ENCODE assay signal across 17 cellular contexts in the genomic region with DNA sequence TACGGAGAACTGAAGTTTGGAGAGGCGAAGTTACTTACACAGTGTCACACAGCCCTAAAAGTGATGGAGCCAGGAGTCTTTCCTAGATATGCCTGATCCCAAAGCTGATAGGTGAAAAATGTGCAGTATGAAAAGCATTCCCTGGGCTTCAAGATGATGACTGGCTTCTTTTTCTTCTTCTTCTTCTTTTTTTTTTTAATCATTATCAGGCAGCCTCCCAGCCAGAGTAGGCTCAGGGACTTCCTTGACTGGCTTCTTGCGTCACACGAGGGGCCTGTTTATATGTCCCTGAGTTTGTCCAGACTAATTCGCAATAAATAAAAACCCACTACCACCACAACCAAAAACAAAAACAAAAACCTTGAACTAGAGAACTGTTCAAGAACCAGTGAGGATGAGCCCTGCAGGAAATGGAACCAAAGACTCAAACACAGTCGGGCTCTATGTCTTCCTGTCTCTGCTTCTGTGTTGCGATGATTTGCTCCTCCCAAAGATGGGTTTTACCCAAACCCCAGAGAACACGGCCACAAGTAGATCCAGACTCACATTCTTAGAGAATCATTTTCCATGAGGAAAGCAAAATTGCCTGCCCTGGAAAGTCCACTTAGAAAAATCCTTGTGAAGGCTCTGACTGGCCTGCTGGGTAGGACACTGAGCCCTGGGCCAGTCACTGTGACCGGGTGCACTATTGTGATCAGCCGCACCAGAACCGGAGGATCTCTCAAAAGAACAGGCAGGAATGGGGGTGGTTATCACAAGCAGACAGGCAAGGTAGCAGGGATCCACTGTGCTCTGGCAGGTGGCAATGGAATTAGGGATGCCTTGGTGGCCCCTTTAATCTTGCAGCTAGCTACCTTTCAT. TPM values are rescaled to one million over a fixed set of nuclear protein-coding genes. Genes with fewer than 3 reads are reported as not detected.
DNase-seq lines count a peak whose midpoint lies in the region; ATAC-seq and TF ChIP-seq lines count a peak whose summit lies in the region.
"Had no signal": no experiment of that assay in that cellular context is flagged by ENCODE, and none has a peak within 500 bp of the region (broad histone marks: within the 10 kb centered on the region; RNA-seq: fewer than 3 reads in every experiment).

No MANE protein-coding gene starts in this region.

- 0 out of 2 replicates have a peak overlapping the region, but pooled peaks have one; percentile 89 for H3K27ac ChIP-seq in OCI-LY3 (ENCODE audit: low read length)
- H3K27ac ChIP-seq in neutrophil, result peak overlapping the region; percentile 40
- H3K27ac ChIP-seq: pancreas had no signal

- peak overlapping the region; percentile 55 for H2AFZ ChIP-seq in OCI-LY3 (ENCODE audit: low read depth, low read length)

- H3K9ac ChIP-seq in OCI-LY3 (ENCODE audit: low read length), result peak overlapping the region; percentile 58; the same call in 1 of the 2 replicates

- H3K9me3 ChIP-seq in OCI-LY3 (ENCODE audit: insufficient read depth, low read length), result no peaks in the 10 kb centered on the region
- no peaks in the 10 kb centered on the region for H3K9me3 ChIP-seq in neutrophil
- H3K9me3 ChIP-seq: pancreas had no signal

- H3K4me1 Mint-ChIP-seq in activated CD4-positive, alpha-beta T cell treated with anti-CD3 and anti-CD28 coated beads, Interleukin-2, amount 10 ng/mL, durations not matched to agents 24 days and 14 days, result peaks cover 52% of the 10 kb centered on the region
- H3K4me1 Mint-ChIP-seq in activated T-helper 17 cell treated with anti-CD3 and anti-CD28 coated beads, Interleukin-2, amount 50 U/mL, for 72 hours, result peaks cover 45% of the 10 kb centered on the region

- H3K9me3 Mint-ChIP-seq in activated CD4-positive, alpha-beta T cell treated with anti-CD3 and anti-CD28 coated beads, Interleukin-2, amount 10 ng/mL, durations not matched to agents 24 days and 14 days, result peaks cover 4% of the 10 kb centered on the region
- H3K9me3 Mint-ChIP-seq in activated T-helper 17 cell treated with anti-CD3 and anti-CD28 coated beads, Interleukin-2, amount 50 U/mL, for 72 hours, result no peaks in the 10 kb centered on the region
- H3K9me3 Mint-ChIP-seq: activated naive CD4-positive, alpha-beta T cell treated with anti-CD3 and anti-CD28 coated beads, Interleukin-2, amount 50 U/mL, for 24 hours had no signal

- H3K4me1 ChIP-seq in OCI-LY3 (ENCODE audit: low read length) (peaks cover 37% of the 10 kb centered on the region), neutrophil (ENCODE audit: control insufficient read depth in 1 of 2, insufficient read depth in 1 of 2, low read depth in 1 of 2, low read length in 1 of 2) (peaks cover 19 to 22% of the 10 kb centered on the region in 2 experiments)
- H3K4me1 ChIP-seq: pancreas had no signal

- H3K27ac Mint-ChIP-seq in activated CD4-positive, alpha-beta T cell treated with anti-CD3 and anti-CD28 coated beads, Interleukin-2, amount 10 ng/mL, durations not matched to agents 24 days and 14 days, result peak overlapping the region; percentile 95
- peak overlapping the region; percentile 92 for H3K27ac Mint-ChIP-seq in activated T-helper 17 cell treated with anti-CD3 and anti-CD28 coated beads, Interleukin-2, amount 50 U/mL, for 72 hours
- H3K27ac Mint-ChIP-seq: activated naive CD4-positive, alpha-beta T cell treated with anti-CD3 and anti-CD28 coated beads, Interleukin-2, amount 50 U/mL, for 24 hours had no signal

- H3K36me3 Mint-ChIP-seq in activated CD4-positive, alpha-beta T cell treated with anti-CD3 and anti-CD28 coated beads, Interleukin-2, amount 10 ng/mL, durations not matched to agents 24 days and 14 days (ENCODE audit: low read depth), result peaks cover 7% of the 10 kb centered on the region
- H3K36me3 Mint-ChIP-seq in activated T-helper 17 cell treated with anti-CD3 and anti-CD28 coated beads, Interleukin-2, amount 50 U/mL, for 72 hours (ENCODE audit: low read depth), result no peaks in the 10 kb centered on the region
- H3K36me3 Mint-ChIP-seq: activated naive CD4-positive, alpha-beta T cell treated with anti-CD3 and anti-CD28 coated beads, Interleukin-2, amount 50 U/mL, for 24 hours had no signal

- intact Hi-C loops in activated CD4-positive, alpha-beta T cell treated with anti-CD3 and anti-CD28 coated beads, Interleukin-2, amount 10 ng/mL, durations not matched to agents 24 days and 14 days (cut with micrococcal nuclease), result loop anchor here (2.0 kb wide), 1 partner anchor 15 kb away; no protein-coding TSS in a partner anchor

- peak overlapping the region; percentile 87 for H3K4me3 Mint-ChIP-seq in activated CD4-positive, alpha-beta T cell treated with anti-CD3 and anti-CD28 coated beads, Interleukin-2, amount 10 ng/mL, durations not matched to agents 24 days and 14 days
- H3K4me3 Mint-ChIP-seq in activated T-helper 17 cell treated with anti-CD3 and anti-CD28 coated beads, Interleukin-2, amount 50 U/mL, for 72 hours, result peak overlapping the region; percentile 86
- H3K4me3 Mint-ChIP-seq: activated naive CD4-positive, alpha-beta T cell treated with anti-CD3 and anti-CD28 coated beads, Interleukin-2, amount 50 U/mL, for 24 hours had no signal

- in situ Hi-C loops in GM13976 (cut with MboI; ENCODE audit: low sequenced_read_pairs, unreplicated experiment), result no loop called here

- peak; percentile 38 for ATAC-seq in activated T-helper 17 cell treated with anti-CD3 and anti-CD28 coated beads, Interleukin-2, amount 50 U/mL, for 72 hours (replicated peaks)
- ATAC-seq: esophagus mucosa had no signal

- H3K27me3 Mint-ChIP-seq in activated CD4-positive, alpha-beta T cell treated with anti-CD3 and anti-CD28 coated beads, Interleukin-2, amount 10 ng/mL, durations not matched to agents 24 days and 14 days, result no peaks in the 10 kb centered on the region
- H3K27me3 Mint-ChIP-seq in activated T-helper 17 cell treated with anti-CD3 and anti-CD28 coated beads, Interleukin-2, amount 50 U/mL, for 72 hours, result no peaks in the 10 kb centered on the region
- H3K27me3 Mint-ChIP-seq: activated naive CD4-positive, alpha-beta T cell treated with anti-CD3 and anti-CD28 coated beads, Interleukin-2, amount 50 U/mL, for 24 hours had no signal

- H3K36me3 ChIP-seq in OCI-LY3 (replicated peaks; ENCODE audit: low read depth, low read length), result no peaks in the 10 kb centered on the region
- H3K36me3 ChIP-seq in neutrophil, result no peaks in the 10 kb centered on the region
- H3K36me3 ChIP-seq: pancreas had no signal

- no peaks in the 10 kb centered on the region for H4K20me1 ChIP-seq in OCI-LY3 (ENCODE audit: insufficient read depth, low read length)

- H3K79me2 ChIP-seq in OCI-LY3 (ENCODE audit: low read length), result no peaks in the 10 kb centered on the region

- H3K4me3 ChIP-seq in OCI-LY3 (ENCODE audit: low read length), result no peak overlapping the region
- no peak overlapping the region for H3K4me3 ChIP-seq in neutrophil (ENCODE audit: low read depth in 1 of 2, low read length in 1 of 2)
- H3K4me3 ChIP-seq: pancreas had no signal

- no peak for TF ChIP-seq CTCF in OCI-LY3 (IDR thresholded peaks at IDR 0.05; ENCODE audit: low read depth, low read length)
- no peak for TF ChIP-seq CTCF in neutrophil (IDR thresholded peaks at IDR 0.05)
- no peak for TF ChIP-seq CTCF in GM13976 (IDR thresholded peaks at IDR 0.05; ENCODE audit: borderline replicate concordance, control extremely low read depth, extremely low read depth, insufficient read depth, missing control alignments)

- H3K4me2 ChIP-seq in OCI-LY3 (ENCODE audit: low read length), result peak overlapping the region; percentile 58

- peak; percentile 79 for DNase-seq in activated CD4-positive, alpha-beta T cell treated with anti-CD3 and anti-CD28 coated beads, Interleukin-2, amount 10 ng/mL, durations not matched to agents 24 days and 14 days
- DNase-seq in activated CD4-positive, alpha-beta T cell treated with anti-CD3 and anti-CD28 coated beads for 1 hour, result no peak
- DNase-seq in pons (ENCODE audit: low spot score), result no peak
- DNase-seq in NCI-H2107 treated with DMSO at 0.1 percent for 48 hours (lab: John Stamatoyannopoulos, UW; ENCODE audit: unreplicated experiment), result no peak
- no peak for DNase-seq in GM13976 (ENCODE audit: low spot score)
- DNase-seq: ACHN, DMS79, NCI-H524 treated with DMSO at 0.1 percent for 48 hours, pancreas had no signal

- H3K27me3 ChIP-seq in OCI-LY3 (ENCODE audit: low read depth, low read length) (no peaks in the 10 kb centered on the region), neutrophil (no peaks in the 10 kb centered on the region)
- H3K27me3 ChIP-seq: pancreas had no signal

RNA-seq across cellular contexts. Expression of gene ADAM19, which starts 38.0 kb away (rescaled TPM):
- 232 TPM in 2 replicates for total RNA-seq in activated CD4-positive, alpha-beta T cell treated with anti-CD3 and anti-CD28 coated beads, Interleukin-2, amount 10 ng/mL, durations not matched to agents 24 days and 14 days
- 100 to 1,000 TPM in 1 of 2 donors, 10 to 100 TPM in 1; 71.2 to 145 TPM for total RNA-seq in activated T-helper 17 cell treated with anti-CD3 and anti-CD28 coated beads, Interleukin-2, amount 50 U/mL, for 72 hours

RNA-seq across cellular contexts. Expression of gene SOX30, which starts 38.6 kb away (rescaled TPM):
- total RNA-seq in activated CD4-positive, alpha-beta T cell treated with anti-CD3 and anti-CD28 coated beads, Interleukin-2, amount 10 ng/mL, durations not matched to agents 24 days and 14 days, result 0.19 TPM in 1 of 2 replicates, not detected in the other
- total RNA-seq in activated T-helper 17 cell treated with anti-CD3 and anti-CD28 coated beads, Interleukin-2, amount 50 U/mL, for 72 hours, result 1 to 10 TPM in 1 of 2 donors, under 1 TPM in 1; 0.50 to 1.0 TPM
- total RNA-seq: esophagus mucosa, pancreas had no signal

RNA-seq across cellular contexts. Expression of gene C5orf52, which starts 57.7 kb away (rescaled TPM):
- total RNA-seq in activated CD4-positive, alpha-beta T cell treated with anti-CD3 and anti-CD28 coated beads, Interleukin-2, amount 10 ng/mL, durations not matched to agents 24 days and 14 days, result 0.42 TPM in 1 of 2 replicates, not detected in the other
- not detected for total RNA-seq in activated T-helper 17 cell treated with anti-CD3 and anti-CD28 coated beads, Interleukin-2, amount 50 U/mL, for 72 hours
- total RNA-seq: cerebellum, esophagus mucosa, liver, pancreas, ureter had no signal
